19 cellular contexts compared by ENCODE assay signal in the genomic region with DNA sequence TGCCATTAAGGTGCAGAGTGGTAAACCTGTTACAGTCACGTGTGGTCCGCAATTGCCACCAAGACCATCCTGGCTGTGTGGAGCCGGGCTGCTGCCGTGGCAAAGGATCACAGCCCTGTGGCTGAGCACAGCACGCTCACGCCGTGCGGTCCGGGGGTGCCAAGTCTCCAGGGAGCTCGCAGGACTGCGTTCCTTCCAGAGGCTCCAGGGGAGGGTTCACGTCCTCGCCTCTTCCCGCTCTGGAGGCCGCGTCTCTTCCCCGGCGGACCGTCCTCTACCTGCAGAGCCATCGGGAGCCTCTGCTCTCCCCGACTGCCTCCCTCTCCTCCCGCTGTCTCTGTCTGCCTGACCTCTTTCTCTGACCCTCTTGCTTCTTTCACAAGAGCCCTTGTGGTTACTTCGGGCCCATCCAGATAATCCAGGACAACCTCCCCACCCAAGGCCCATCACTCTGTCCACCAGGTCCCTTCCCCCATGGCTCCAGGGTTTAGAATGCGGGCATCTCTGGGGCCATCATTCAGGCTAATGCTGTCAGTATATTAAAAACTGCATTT. TPM values are rescaled to one million over a fixed set of nuclear protein-coding genes. Genes with fewer than 3 reads are reported as not detected.
DNase-seq lines count a peak whose midpoint lies in the region; ATAC-seq and TF ChIP-seq lines count a peak whose summit lies in the region.
"Had no signal": no experiment of that assay in that cellular context is flagged by ENCODE, and none has a peak within 500 bp of the region (broad histone marks: within the 10 kb centered on the region; RNA-seq: fewer than 3 reads in every experiment).

No MANE protein-coding gene starts in this region.

- peak; percentile 4 for DNase-seq in activated CD4-positive, alpha-beta T cell treated with anti-CD3 and anti-CD28 coated beads for 1 hour
- DNase-seq in activated CD4-positive, alpha-beta T cell treated with anti-CD3 and anti-CD28 coated beads, Interleukin-2, amount 50 U/mL, for 4 hours: no peak
- peak; percentile 2 for DNase-seq in stimulated activated CD4-positive, alpha-beta T cell treated with anti-CD3 and anti-CD28 coated beads, Interleukin-4, amount 100 ng/mL, for 24 hours
- DNase-seq in stimulated activated CD4-positive, alpha-beta T cell treated with anti-CD3 and anti-CD28 coated beads, Interleukin-4, amount 100 ng/mL, for 1 hour: no peak
- DNase-seq in omental fat pad (ENCODE audit: low spot score) (peak; percentile 12), upper lobe of right lung (peak; percentile 57), NCI-H345 (lab: John Stamatoyannopoulos, UW) (no peak), NCI-H2171 (lab: John Stamatoyannopoulos, UW) (no peak)
- DNase-seq: BE2C; CD4-positive, CD25-positive, alpha-beta regulatory T cell; COR-L47; NCI-H1436; NCI-H2029; NCI-H2171 treated with DMSO at 0.1 percent for 48 hours; NCI-H446 treated with DMSO at 0.1 percent for 48 hours; NK-92 treated with Interleukin-12 subunit alpha and Interleukin-12 subunit beta, amount 100 ng/mL, for 24 hours had no signal

- peaks cover 16% of the 10 kb centered on the region for H3K9me3 ChIP-seq in upper lobe of right lung
- H3K9me3 ChIP-seq: BE2C had no signal

- no peak for ATAC-seq in omental fat pad (ENCODE audit: low FRiP score)
- ATAC-seq in upper lobe of right lung: no peak
- ATAC-seq: Right ventricle myocardium inferior had no signal

- intact Hi-C loops in upper lobe of right lung (cut with DNase I): no loop called here

- H3K4me3 ChIP-seq in upper lobe of right lung: no peak overlapping the region

- H3K27me3 ChIP-seq in upper lobe of right lung: no peaks in the 10 kb centered on the region
- H3K27me3 ChIP-seq: BE2C had no signal

- H3K4me1 ChIP-seq in upper lobe of right lung: no peaks in the 10 kb centered on the region
- H3K4me1 ChIP-seq: BE2C had no signal

- H3K27ac ChIP-seq in upper lobe of right lung: no peak overlapping the region

- H3K36me3 ChIP-seq in upper lobe of right lung: no peaks in the 10 kb centered on the region
- H3K36me3 ChIP-seq: BE2C had no signal

- TF ChIP-seq CTCF in omental fat pad (IDR thresholded peaks at IDR 0.05) (no peak), upper lobe of right lung (IDR thresholded peaks at IDR 0.05) (no peak)

RNA-seq across cellular contexts. Expression of a gene that starts 11.4 kb away (rescaled TPM):
- not detected for total RNA-seq in omental fat pad
- total RNA-seq in upper lobe of right lung: not detected
- total RNA-seq: CD4-positive, CD25-positive, alpha-beta regulatory T cell; H4; M059J; Right ventricle myocardium inferior had no signal

Comparison
In these comparisons a context has a peak if more than half of its experiments do, and no peak if none do; other contexts are left out.
1. DNase-seq: peak in activated CD4-positive, alpha-beta T cell treated with anti-CD3 and anti-CD28 coated beads for 1 hour (single experiment), stimulated activated CD4-positive, alpha-beta T cell treated with anti-CD3 and anti-CD28 coated beads, Interleukin-4, amount 100 ng/mL, for 24 hours (single experiment), omental fat pad (single experiment) and upper lobe of right lung (single experiment); none in activated CD4-positive, alpha-beta T cell treated with anti-CD3 and anti-CD28 coated beads, Interleukin-2, amount 50 U/mL, for 4 hours (0 of 2), stimulated activated CD4-positive, alpha-beta T cell treated with anti-CD3 and anti-CD28 coated beads, Interleukin-4, amount 100 ng/mL, for 1 hour (single experiment), NCI-H345 (single experiment) and NCI-H2171 (single experiment).